ENCODE assay signal across 29 cellular contexts in genomic region chr19:30366282-30366681, GRCh38. TPM values are rescaled to one million over a fixed set of nuclear protein-coding genes. Genes with fewer than 3 reads are reported as not detected.
"Had no signal": no experiment of that assay in that cellular context is flagged by ENCODE, and none has a peak within 500 bp of the region (broad histone marks: within the 10 kb centered on the region; RNA-seq: fewer than 3 reads in every experiment).

No MANE protein-coding gene starts in this region.

- ATAC-seq: gastrocnemius medialis, heart right ventricle, left cardiac atrium, left lung, left ventricle myocardium superior, lower lobe of right lung, mucosa of descending colon had no signal

- H3K4me1 ChIP-seq: esophagus muscularis mucosa, gastrocnemius medialis, heart right ventricle, left lung, lower lobe of right lung had no signal

- H3K27ac ChIP-seq: coronary artery, esophagus muscularis mucosa, gastrocnemius medialis, heart right ventricle, left lung, lower lobe of right lung had no signal

- H3K4me3 ChIP-seq: coronary artery, dorsolateral prefrontal cortex, esophagus muscularis mucosa, gastrocnemius medialis, heart right ventricle, left lung, lower lobe of right lung, mucosa of descending colon had no signal

- FAIRE-seq: colon, endothelial cell of umbilical vein, islet of Langerhans, keratinocyte had no signal

- H3K36me3 ChIP-seq: esophagus muscularis mucosa, gastrocnemius medialis, heart right ventricle, left lung, lower lobe of right lung had no signal

- H3K27me3 ChIP-seq: gastrocnemius medialis had no signal

- DNase-seq: dermis blood vessel endothelial cell; dorsolateral prefrontal cortex; effector CD4-positive, alpha-beta T cell; effector memory CD4-positive, alpha-beta T cell; foreskin melanocyte; gastrocnemius medialis; glutamatergic neuron; heart right ventricle; hippocampal formation; left cardiac atrium; left lung; left ventricle myocardium superior; lower lobe of right lung; mesenchymal stem cell; mucosa of descending colon; naive B cell had no signal

- H3K9me3 ChIP-seq: esophagus muscularis mucosa, gastrocnemius medialis, heart right ventricle, left lung, lower lobe of right lung, mucosa of descending colon had no signal

RNA-seq across cellular contexts. Expression of gene ZNF536, which starts 5.9 kb away (rescaled TPM):
- total RNA-seq: dermis blood vessel endothelial cell, endothelial cell of umbilical vein, epithelial cell of proximal tubule, fibroblast of villous mesenchyme, glomerular endothelial cell, lung microvascular endothelial cell, mesenteric fat pad, myocyte had no signal
- polyA plus RNA-seq: endothelial cell of umbilical vein, fibroblast of lung, keratinocyte had no signal
